1 cellular context compared by ENCODE assay signal in genomic region chr22:17158568-17159503, GRCh38.
A peak's percentile ranks its signal among the peaks of the same experiment; 100 is the strongest.
TF ChIP-seq lines count a peak whose summit lies in the region.

HDHD5 (minus strand) TSS chr22:17159277; CDS start chr22:17159251, 26 bp downstream.

TF ChIP-seq in K562, 482 proteins besides CTCF, POLR2A, EP300 and RAD21 (continued from another document and continues in another):
- TF ChIP-seq MGA (IDR thresholded peaks at IDR 0.05) (peak; percentile 92), TFAP4 (CRISPR knock-in tag; IDR thresholded peaks at IDR 0.05; ENCODE audit: borderline replicate concordance) (peak; percentile 45; the same call in 1 of the 2 replicates), MNT (conservative IDR thresholded peaks at IDR 0.05) (peak; percentile 29 to 70; a peak in 1 of 4 replicates), PHF21A (IDR thresholded peaks at IDR 0.05; ENCODE audit: borderline replicate concordance, low read depth) (peak; percentile 89), ZNF282 (CRISPR knock-in tag; IDR thresholded peaks at IDR 0.05) (0 out of 2 replicates have a peak, but pooled peaks have one; percentile 22), RCOR1 (IDR thresholded peaks at IDR 0.05; ENCODE audit: borderline replicate concordance in 1 of 2, low read depth in 2 of 2, low read length in 2 of 2) (peak in 1 of 2 experiments; percentile 34; a peak in 2 of 4 replicates), SAFB (IDR thresholded peaks at IDR 0.05; ENCODE audit: borderline replicate concordance, low read depth, low read length) (peak; percentile 81), FIP1L1 (IDR thresholded peaks at IDR 0.05; ENCODE audit: low read depth, low read length, poor library complexity, severe bottlenecking) (peak; percentile 30), CHD2 (IDR thresholded peaks at IDR 0.05; ENCODE audit: low read depth, low read length) (peak; percentile 65), ZNF316 (IDR thresholded peaks at IDR 0.05) (no peak), ZNF224 (CRISPR knock-in tag; IDR thresholded peaks at IDR 0.05) (no peak), HOMEZ (CRISPR knock-in tag; IDR thresholded peaks at IDR 0.05) (0 out of 2 replicates have a peak, but pooled peaks have one; percentile 63), CREM (IDR thresholded peaks at IDR 0.05; ENCODE audit: low read depth) (peak; percentile 27), ATF1 (CRISPR knock-in tag; IDR thresholded peaks at IDR 0.05) (no peak), ATF1 (tag; IDR thresholded peaks at IDR 0.05) (peak; percentile 57), MAZ (CRISPR knock-in tag; conservative IDR thresholded peaks at IDR 0.05 in 1 of 2, IDR thresholded peaks at IDR 0.05 in 1 of 2) (peak; percentile 50 to 78; a peak in 2 of 4 replicates), JUN (IDR thresholded peaks at IDR 0.05; ENCODE audit: borderline replicate concordance, low read depth, low read length) (peak; percentile 22; the same call in 1 of the 2 replicates), JUN (CRISPR knock-in tag; IDR thresholded peaks at IDR 0.05; ENCODE audit: borderline replicate concordance) (no peak), ZNF395 (CRISPR knock-in tag; IDR thresholded peaks at IDR 0.05) (no peak), RBFOX2 (IDR thresholded peaks at IDR 0.05; ENCODE audit: low read depth, low read length) (peak; percentile 71), ETS1 (conservative IDR thresholded peaks at IDR 0.05; ENCODE audit: control insufficient read depth, low read depth, low read length) (peak; percentile 87), SIX5 (IDR thresholded peaks at IDR 0.05; ENCODE audit: borderline replicate concordance in 1 of 2, insufficient read depth in 1 of 2, low read depth in 1 of 2, low read length in 2 of 2) (peak; percentile 51 to 67; a peak in 3 of 4 replicates), HMBOX1 (IDR thresholded peaks at IDR 0.05) (no peak), PRDM10 (IDR thresholded peaks at IDR 0.05; ENCODE audit: partially characterized antibody) (peak; percentile 41), RBBP5 (IDR thresholded peaks at IDR 0.05; ENCODE audit: borderline replicate concordance, insufficient read depth, low read length, poor library complexity, severe bottlenecking) (peak; percentile 77), RBM14 (IDR thresholded peaks at IDR 0.05; ENCODE audit: borderline replicate concordance, insufficient read depth, low read depth, low read length) (0 out of 2 replicates have a peak, but pooled peaks have one; percentile 6), ZNF175 (CRISPR knock-in tag; IDR thresholded peaks at IDR 0.05; ENCODE audit: low read depth) (peak; percentile 67; the same call in 1 of the 2 replicates), EP400 (IDR thresholded peaks at IDR 0.05) (peak; percentile 45; the same call in 1 of the 2 replicates)
